In genomic region chr11:75525433-75526191, GRCh38 we compare ENCODE assay signal across 8 cellular contexts. TPM values are rescaled to one million over a fixed set of nuclear protein-coding genes. Genes with fewer than 3 reads are reported as not detected.
A peak's percentile ranks its signal among the peaks of the same experiment; 100 is the strongest.
DNase-seq lines count a peak whose midpoint lies in the region; ATAC-seq and TF ChIP-seq lines count a peak whose summit lies in the region.

GDPD5 (minus strand) TSS chr11:75525941; CDS start chr11:75477735, 48,206 bp downstream.

- H3K4me3 ChIP-seq in liver (ENCODE audit: low read depth in 1 of 3, low read length in 3 of 3) = peak within 1 kb of the TSS; percentile 42 to 76 (median 49)

- DNase-seq in Ammon's horn (ENCODE audit: low spot score) (peak; percentile 92), NCI-H510A treated with DMSO at 0.1 percent for 48 hours (lab: John Stamatoyannopoulos, UW) (peak; percentile 48)
- peak; percentile 89 for DNase-seq in activated CD4-positive, alpha-beta T cell treated with anti-CD3 and anti-CD28 coated beads for 48 hours
- DNase-seq in stimulated activated CD4-positive, alpha-beta T cell treated with anti-CD3 and anti-CD28 coated beads, Interleukin-4, amount 100 ng/mL, for 1 hour = peak; percentile 80

- peak; percentile 70 for TF ChIP-seq POLR2A in GM19099 (IDR thresholded peaks at IDR 0.05; ENCODE audit: extremely low read depth, insufficient read length, low read depth)

- under 1% methylated on average over 99 of the region's 99 CpGs for WGBS in liver

- H3K36me3 Mint-ChIP-seq in dendritic cell treated with granulocyte-macrophage colony-stimulating factor and Interleukin-4, amounts not matched to agents 40 ng/mL and 50 ng/mL, for 4 days (ENCODE audit: low read depth) = no peaks in the 10 kb centered on the region

- H3K27ac ChIP-seq in liver (ENCODE audit: low read depth in 1 of 2, low read length in 2 of 2) = no peak within 1 kb of the TSS

- H3K4me1 Mint-ChIP-seq in dendritic cell treated with granulocyte-macrophage colony-stimulating factor and Interleukin-4, amounts not matched to agents 40 ng/mL and 50 ng/mL, for 4 days (ENCODE audit: low read depth) = peaks cover 39% of the 10 kb centered on the region

- no peaks in the 10 kb centered on the region for H3K9me3 ChIP-seq in liver (ENCODE audit: control insufficient read depth in 4 of 4, low read length in 3 of 4)

- peak within 1 kb of the TSS; percentile 73 for H3K4me3 Mint-ChIP-seq in dendritic cell treated with granulocyte-macrophage colony-stimulating factor and Interleukin-4, amounts not matched to agents 40 ng/mL and 50 ng/mL, for 4 days

- peak within 1 kb of the TSS; percentile 16 to 66 for H3K9ac ChIP-seq in liver (ENCODE audit: low read depth in 1 of 2, low read length in 2 of 2)

- TF ChIP-seq CTCF in liver (IDR thresholded peaks at IDR 0.05; ENCODE audit: low read depth, low read length, missing input control) = peak; percentile 47

- peak; percentile 66 for ATAC-seq in HG03439 (IDR thresholded peaks at IDR 0.05; ENCODE audit: unreplicated experiment)

- intact Hi-C loops in dendritic cell treated with granulocyte-macrophage colony-stimulating factor and Interleukin-4, amounts not matched to agents 40 ng/mL and 50 ng/mL, for 4 days (cut with micrococcal nuclease) = no loop called here

- peak; percentile 14 to 16 for TF ChIP-seq RAD21 in liver (IDR thresholded peaks at IDR 0.05)

- no peaks in the 10 kb centered on the region for H3K9me3 Mint-ChIP-seq in dendritic cell treated with granulocyte-macrophage colony-stimulating factor and Interleukin-4, amounts not matched to agents 40 ng/mL and 50 ng/mL, for 4 days

- no peaks in the 10 kb centered on the region for H3K27me3 ChIP-seq in liver (ENCODE audit: control insufficient read depth in 4 of 4, insufficient read depth in 4 of 4, low read length in 3 of 4)

- peak within 1 kb of the TSS; percentile 64 for H3K27ac Mint-ChIP-seq in dendritic cell treated with granulocyte-macrophage colony-stimulating factor and Interleukin-4, amounts not matched to agents 40 ng/mL and 50 ng/mL, for 4 days

- H3K4me1 ChIP-seq in liver (ENCODE audit: control insufficient read depth in 4 of 4, insufficient read depth in 4 of 4, low read length in 3 of 4) = peaks cover 6 to 29% (median 16%) of the 10 kb centered on the region in 4 donors

- H3K27me3 Mint-ChIP-seq in dendritic cell treated with granulocyte-macrophage colony-stimulating factor and Interleukin-4, amounts not matched to agents 40 ng/mL and 50 ng/mL, for 4 days = peaks cover 50% of the 10 kb centered on the region

- no peaks in the 10 kb centered on the region for H3K36me3 ChIP-seq in liver (ENCODE audit: control insufficient read depth in 4 of 4, insufficient read depth in 3 of 4, low read depth in 1 of 4, low read length in 3 of 4)

TF ChIP-seq in liver, 16 proteins besides CTCF, POLR2A, EP300 and RAD21:
- TF ChIP-seq HNF4G (IDR thresholded peaks at IDR 0.05) (no peak), JUND (IDR thresholded peaks at IDR 0.05) (no peak), GABPA (IDR thresholded peaks at IDR 0.05 in 1 of 2, conservative IDR thresholded peaks at IDR 0.05 in 1 of 2) (no peak), FOXA1 (IDR thresholded peaks at IDR 0.05) (no peak), EGR1 (IDR thresholded peaks at IDR 0.05; ENCODE audit: low read depth in 2 of 2) (no peak), FOXA2 (IDR thresholded peaks at IDR 0.05) (no peak), MAX (IDR thresholded peaks at IDR 0.05) (no peak), TAF1 (conservative IDR thresholded peaks at IDR 0.05) (no peak), REST (IDR thresholded peaks at IDR 0.05) (no peak), YY1 (IDR thresholded peaks at IDR 0.05) (no peak), SP1 (IDR thresholded peaks at IDR 0.05) (no peak), ZBTB33 (IDR thresholded peaks at IDR 0.05) (no peak), NR2F2 (IDR thresholded peaks at IDR 0.05) (no peak), RXRA (IDR thresholded peaks at IDR 0.05) (no peak), HNF4A (conservative IDR thresholded peaks at IDR 0.05) (no peak)

RNA-seq across cellular contexts. Expression of gene GDPD5, which starts in this region (rescaled TPM):
- total RNA-seq in liver = 10 to 100 TPM in 1 of 2 donors, 1 to 10 TPM in 1; 4.8 to 22.8 TPM
- polyA plus RNA-seq in liver = 1 to 10 TPM; 3.0 to 3.7 TPM
